ENCODE assay signal across 6 cellular contexts in genomic region chr16:30996324-30996999, GRCh38. TPM values are rescaled to one million over a fixed set of nuclear protein-coding genes. Genes with fewer than 3 reads are reported as not detected.
DNase-seq lines count a peak whose midpoint lies in the region; ATAC-seq and TF ChIP-seq lines count a peak whose summit lies in the region.

No MANE protein-coding gene starts in this region.

- CTCF ChIA-PET in HEK293 (lab: Yijun Ruan, JAX): interaction anchor here (3.0 kb wide), 1 partner anchor 11 kb away, joined by 23 read pairs; the partner anchor contains the start of gene HSD3B7

- peaks cover 24% of the 10 kb centered on the region for H3K27me3 Mint-ChIP-seq in neural crest cell (ENCODE audit: low read depth)

- H3K4me1 ChIP-seq in HEK293 (ENCODE audit: control insufficient read depth, insufficient read depth, low read length) (peaks cover 5% of the 10 kb centered on the region), adrenal gland (replicated peaks in 1 of 2) (peaks cover 15 to 21% of the 10 kb centered on the region in 2 donors)

- 39 to 52% (median 41%) methylated on average over 15 to 25 of the region's 25 CpGs for WGBS in adrenal gland, 4 donors

- peaks cover 5% of the 10 kb centered on the region for H3K4me1 Mint-ChIP-seq in neural crest cell

- H3K4me3 ChIP-seq in HEK293 (ENCODE audit: low read depth, low read length) (peak overlapping the region; percentile 41), brain microvascular endothelial cell (ENCODE audit: low read depth, low read length) (peak overlapping the region; percentile 58), adrenal gland (peak overlapping the region in 2 of 4 donors; percentile 29 to 60)

- H3K27ac ChIP-seq in HEK293 (ENCODE audit: extremely low read depth, low read depth, low read length) (no peak overlapping the region; the same call in 1 of the 2 replicates), brain microvascular endothelial cell (no peak overlapping the region), adrenal gland (peak overlapping the region in 1 of 5 donors; percentile 90)

- TF ChIP-seq POLR2A in adrenal gland (IDR thresholded peaks at IDR 0.05): no peak

- H3K36me3 ChIP-seq in HEK293 (ENCODE audit: control insufficient read depth in 2 of 2, insufficient read depth in 1 of 2, low read length in 2 of 2) (no peaks in the 10 kb centered on the region), brain microvascular endothelial cell (replicated peaks) (no peaks in the 10 kb centered on the region), adrenal gland (replicated peaks in 1 of 2) (no peaks in the 10 kb centered on the region)

- TF ChIP-seq CTCF in HEK293 (tag by site-specific recombination; IDR thresholded peaks at IDR 0.05) (no peak), brain microvascular endothelial cell (IDR thresholded peaks at IDR 0.05; ENCODE audit: low read depth, low read length, missing control alignments) (no peak), neural crest cell (conservative IDR thresholded peaks at IDR 0.05) (no peak), adrenal gland (IDR thresholded peaks at IDR 0.05) (no peak)

- H3K9me3 Mint-ChIP-seq in neural crest cell: no peaks in the 10 kb centered on the region

- no peak overlapping the region for H3K27ac Mint-ChIP-seq in neural crest cell (ENCODE audit: unreplicated experiment)

- DNase-seq in brain microvascular endothelial cell: no peak
- no peak for DNase-seq in neural crest cell (ENCODE audit: low read depth, low spot score)
- no peak for DNase-seq in adrenal gland
- no peak for DNase-seq in OCI-M1 (lab: John Stamatoyannopoulos, UW)

- H3K27me3 ChIP-seq in brain microvascular endothelial cell (replicated peaks): no peaks in the 10 kb centered on the region
- no peaks in the 10 kb centered on the region for H3K27me3 ChIP-seq in adrenal gland

- H3K4me3 Mint-ChIP-seq in neural crest cell: peak overlapping the region; percentile 70

- ATAC-seq in GM18517 (IDR thresholded peaks at IDR 0.05; ENCODE audit: unreplicated experiment): no peak

- intact Hi-C loops in adrenal gland (cut with DNase I): no loop called here

- in situ Hi-C loops in brain microvascular endothelial cell (cut with HindIII; ENCODE audit: low pct_ligation_motif_present, low sequenced_read_pairs): no loop called here

- H3K9me3 ChIP-seq in HEK293 (ENCODE audit: control insufficient read depth, insufficient read depth, low read depth, low read length): no peaks in the 10 kb centered on the region
- no peaks in the 10 kb centered on the region for H3K9me3 ChIP-seq in adrenal gland (replicated peaks in 1 of 3)

- peaks cover 3% of the 10 kb centered on the region for H3K36me3 Mint-ChIP-seq in neural crest cell (ENCODE audit: low read depth)

- POLR2A ChIA-PET in HEK293 (lab: Yijun Ruan, JAX): interaction anchor here (0.5 to 1.2 kb wide), 7 partner anchors 10 to 170 kb away, joined by 3 to 5 read pairs (median 3); no protein-coding TSS in a partner anchor

TF ChIP-seq in HEK293, 187 proteins besides CTCF, POLR2A, EP300 and RAD21:
- TF ChIP-seq ZBTB1 (tag by site-specific recombination; IDR thresholded peaks at IDR 0.05) (no peak), ZNF37A (tag by site-specific recombination; IDR thresholded peaks at IDR 0.05) (no peak), ZFP69B (tag by site-specific recombination; IDR thresholded peaks at IDR 0.05) (peak; percentile 98), IKZF3 (tag by site-specific recombination; IDR thresholded peaks at IDR 0.05) (0 out of 2 replicates have a peak, but pooled peaks have one; percentile 30), MEIS1 (CRISPR knock-in tag; IDR thresholded peaks at IDR 0.05; ENCODE audit: borderline replicate concordance) (no peak), ZNF692 (tag by site-specific recombination; IDR thresholded peaks at IDR 0.05) (peak; percentile 99), ZNF514 (tag by site-specific recombination; IDR thresholded peaks at IDR 0.05) (no peak), ZBTB7A (tag by site-specific recombination; IDR thresholded peaks at IDR 0.05; ENCODE audit: low read depth) (0 out of 2 replicates have a peak, but pooled peaks have one; percentile 13), ZNF549 (tag by site-specific recombination; IDR thresholded peaks at IDR 0.05) (no peak)
- TF ChIP-seq, protein P1, sequence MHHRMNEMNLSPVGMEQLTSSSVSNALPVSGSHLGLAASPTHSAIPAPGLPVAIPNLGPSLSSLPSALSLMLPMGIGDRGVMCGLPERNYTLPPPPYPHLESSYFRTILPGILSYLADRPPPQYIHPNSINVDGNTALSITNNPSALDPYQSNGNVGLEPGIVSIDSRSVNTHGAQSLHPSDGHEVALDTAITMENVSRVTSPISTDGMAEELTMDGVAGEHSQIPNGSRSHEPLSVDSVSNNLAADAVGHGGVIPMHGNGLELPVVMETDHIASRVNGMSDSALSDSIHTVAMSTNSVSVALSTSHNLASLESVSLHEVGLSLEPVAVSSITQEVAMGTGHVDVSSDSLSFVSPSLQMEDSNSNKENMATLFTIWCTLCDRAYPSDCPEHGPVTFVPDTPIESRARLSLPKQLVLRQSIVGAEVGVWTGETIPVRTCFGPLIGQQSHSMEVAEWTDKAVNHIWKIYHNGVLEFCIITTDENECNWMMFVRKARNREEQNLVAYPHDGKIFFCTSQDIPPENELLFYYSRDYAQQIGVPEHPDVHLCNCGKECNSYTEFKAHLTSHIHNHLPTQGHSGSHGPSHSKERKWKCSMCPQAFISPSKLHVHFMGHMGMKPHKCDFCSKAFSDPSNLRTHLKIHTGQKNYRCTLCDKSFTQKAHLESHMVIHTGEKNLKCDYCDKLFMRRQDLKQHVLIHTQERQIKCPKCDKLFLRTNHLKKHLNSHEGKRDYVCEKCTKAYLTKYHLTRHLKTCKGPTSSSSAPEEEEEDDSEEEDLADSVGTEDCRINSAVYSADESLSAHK (tag by site-specific recombination; IDR thresholded peaks at IDR 0.05): no peak
- TF ChIP-seq, protein P2, sequence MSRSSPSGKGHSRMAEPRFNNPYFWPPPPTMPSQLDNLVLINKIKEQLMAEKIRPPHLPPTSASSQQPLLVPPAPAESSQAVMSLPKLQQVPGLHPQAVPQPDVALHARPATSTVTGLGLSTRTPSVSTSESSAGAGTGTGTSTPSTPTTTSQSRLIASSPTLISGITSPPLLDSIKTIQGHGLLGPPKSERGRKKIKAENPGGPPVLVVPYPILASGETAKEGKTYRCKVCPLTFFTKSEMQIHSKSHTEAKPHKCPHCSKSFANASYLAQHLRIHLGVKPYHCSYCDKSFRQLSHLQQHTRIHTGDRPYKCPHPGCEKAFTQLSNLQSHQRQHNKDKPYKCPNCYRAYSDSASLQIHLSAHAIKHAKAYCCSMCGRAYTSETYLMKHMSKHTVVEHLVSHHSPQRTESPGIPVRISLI (tag by site-specific recombination; IDR thresholded peaks at IDR 0.05): peak; percentile 8; the same call in 1 of the 2 replicates
- TF ChIP-seq, protein P3, sequence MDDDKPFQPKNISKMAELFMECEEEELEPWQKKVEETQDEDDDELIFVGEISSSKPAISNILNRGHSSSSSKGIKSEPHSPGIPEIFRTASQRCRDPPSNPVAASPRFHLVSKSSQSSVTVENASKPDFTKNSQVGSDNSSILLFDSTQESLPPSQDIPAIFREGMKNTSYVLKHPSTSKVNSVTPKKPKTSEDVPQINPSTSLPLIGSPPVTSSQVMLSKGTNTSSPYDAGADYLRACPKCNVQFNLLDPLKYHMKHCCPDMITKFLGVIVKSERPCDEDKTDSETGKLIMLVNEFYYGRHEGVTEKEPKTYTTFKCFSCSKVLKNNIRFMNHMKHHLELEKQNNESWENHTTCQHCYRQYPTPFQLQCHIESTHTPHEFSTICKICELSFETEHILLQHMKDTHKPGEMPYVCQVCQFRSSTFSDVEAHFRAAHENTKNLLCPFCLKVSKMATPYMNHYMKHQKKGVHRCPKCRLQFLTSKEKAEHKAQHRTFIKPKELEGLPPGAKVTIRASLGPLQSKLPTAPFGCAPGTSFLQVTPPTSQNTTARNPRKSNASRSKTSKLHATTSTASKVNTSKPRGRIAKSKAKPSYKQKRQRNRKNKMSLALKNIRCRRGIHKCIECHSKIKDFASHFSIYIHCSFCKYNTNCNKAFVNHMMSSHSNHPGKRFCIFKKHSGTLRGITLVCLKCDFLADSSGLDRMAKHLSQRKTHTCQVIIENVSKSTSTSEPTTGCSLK (tag by site-specific recombination; IDR thresholded peaks at IDR 0.05): no peak
TF ChIP-seq in HEK293: peak in this region for 5.

RNA-seq across cellular contexts. Expression of gene HSD3B7, which starts 11.5 kb away (rescaled TPM):
- total RNA-seq in neural crest cell: 1.9 and 2.3 TPM in 2 replicates
- total RNA-seq in adrenal gland: 10 to 100 TPM; 26.1 to 78.8 (median 39.2) TPM
- 10 to 100 TPM; 11.1 to 46.3 (median 24.3) TPM for polyA plus RNA-seq in adrenal gland

RNA-seq across cellular contexts. Expression of gene STX1B, which starts 14.0 kb away (rescaled TPM):
- 12.1 and 14.1 TPM in 2 replicates for total RNA-seq in neural crest cell
- total RNA-seq in adrenal gland: 1 to 10 TPM in 5 of 8 donors, under 1 TPM in 1, not detected in 2; 0.57 to 2.5 (median 2.0) TPM
- 1 to 10 TPM in 2 of 3 donors, under 1 TPM in 1; 0.71 to 5.3 (median 1.2) TPM for polyA plus RNA-seq in adrenal gland

RNA-seq across cellular contexts. Expression of gene STX4, which starts 36.9 kb away (rescaled TPM):
- 21.9 and 26.0 TPM in 2 replicates for total RNA-seq in neural crest cell
- total RNA-seq in adrenal gland: 10 to 100 TPM; 25.0 to 99.5 (median 51.0) TPM
- 100 to 1,000 TPM in 2 of 3 donors, 10 to 100 TPM in 1; 48.4 to 225 (median 152) TPM for polyA plus RNA-seq in adrenal gland

RNA-seq across cellular contexts. Expression of gene SETD1A, which starts 38.9 kb away (rescaled TPM):
- total RNA-seq in neural crest cell (33.4 and 35.2 TPM in 2 replicates), adrenal gland (10 to 100 TPM in 6 of 8 donors, 1 to 10 TPM in 2; 6.0 to 23.0 (median 12.8) TPM)
- 10 to 100 TPM in 2 of 3 donors, 1 to 10 TPM in 1; 8.7 to 40.1 (median 19.1) TPM for polyA plus RNA-seq in adrenal gland

RNA-seq across cellular contexts. Expression of gene ORAI3, which starts 47.6 kb away (rescaled TPM):
- total RNA-seq in neural crest cell (7.7 and 8.0 TPM in 2 replicates), adrenal gland (100 to 1,000 TPM in 1 of 8 donors, 10 to 100 TPM in 7; 25.6 to 101 (median 88.5) TPM)
- polyA plus RNA-seq in adrenal gland: 10 to 100 TPM; 19.5 to 60.5 (median 45.8) TPM
